In genomic region chr3:171558183-171558696, GRCh38 we compare ENCODE assay signal across 19 cellular contexts.
DNase-seq lines count a peak whose midpoint lies in the region; ATAC-seq and TF ChIP-seq lines count a peak whose summit lies in the region.
"Had no signal": no experiment of that assay in that cellular context is flagged by ENCODE, and none has a peak within 500 bp of the region (broad histone marks: within the 10 kb centered on the region; RNA-seq: fewer than 3 reads in every experiment).

No MANE protein-coding gene starts in this region.

- no peaks in the 10 kb centered on the region for H3K9me3 ChIP-seq in WERI-Rb-1 (ENCODE audit: severe bottlenecking)
- H3K9me3 ChIP-seq: Peyer's patch, SJSA1 had no signal

- H3K9ac ChIP-seq in mesendoderm (ENCODE audit: low read length), result no peak overlapping the region

- H3K27me3 ChIP-seq in mesendoderm (ENCODE audit: insufficient read depth, low read length, poor library complexity), result no peaks in the 10 kb centered on the region
- H3K27me3 ChIP-seq in WERI-Rb-1 (ENCODE audit: insufficient read depth, low read depth, severe bottlenecking), result no peaks in the 10 kb centered on the region
- H3K27me3 ChIP-seq in H7 (ENCODE audit: control insufficient read depth, insufficient read depth, low read length), result no peaks in the 10 kb centered on the region
- H3K27me3 ChIP-seq: Peyer's patch, SJSA1 had no signal

- H2BK5ac ChIP-seq in mesendoderm (ENCODE audit: low read length), result no peak overlapping the region

- no peak overlapping the region for H4K5ac ChIP-seq in mesendoderm (ENCODE audit: low read length)

- peaks cover 36% of the 10 kb centered on the region for H3K4me1 Mint-ChIP-seq in activated naive CD8-positive, alpha-beta T cell treated with anti-CD3 and anti-CD28 coated beads, Interleukin-2, amount 10 ng/mL, durations not matched to agents 7 days and 5 days
- peaks cover 18% of the 10 kb centered on the region for H3K4me1 Mint-ChIP-seq in activated naive CD8-positive, alpha-beta T cell treated with anti-CD3 and anti-CD28 coated beads, Interleukin-2, amount 50 U/mL, for 24 hours
- H3K4me1 Mint-ChIP-seq in activated T-helper 1 cell treated with anti-CD3 and anti-CD28 coated beads, Interleukin-12 subunit alpha, Interleukin-12 subunit beta, Interleukin-2, Interleukin-4 antibody, amounts not matched to agents 30 ng/mL and 10 ng/mL and 1 ng/mL, durations not matched to agents 14 hours and 24 hours and 36 hours (ENCODE audit: low read depth), result peaks cover 53% of the 10 kb centered on the region
- H3K4me1 Mint-ChIP-seq: B cell had no signal

- H3K36me3 Mint-ChIP-seq in activated naive CD8-positive, alpha-beta T cell treated with anti-CD3 and anti-CD28 coated beads, Interleukin-2, amount 10 ng/mL, durations not matched to agents 7 days and 5 days, result peaks cover 13% of the 10 kb centered on the region
- no peaks in the 10 kb centered on the region for H3K36me3 Mint-ChIP-seq in activated naive CD8-positive, alpha-beta T cell treated with anti-CD3 and anti-CD28 coated beads, Interleukin-2, amount 50 U/mL, for 24 hours (ENCODE audit: low read depth)
- H3K36me3 Mint-ChIP-seq in activated T-helper 1 cell treated with anti-CD3 and anti-CD28 coated beads, Interleukin-12 subunit alpha, Interleukin-12 subunit beta, Interleukin-2, Interleukin-4 antibody, amounts not matched to agents 30 ng/mL and 10 ng/mL and 1 ng/mL, durations not matched to agents 14 hours and 24 hours and 36 hours (ENCODE audit: low read depth), result peaks cover 9% of the 10 kb centered on the region

- no peak overlapping the region for H3K56ac ChIP-seq in mesendoderm (ENCODE audit: low read length)

- no peak for DNase-seq in activated naive CD8-positive, alpha-beta T cell treated with anti-CD3 and anti-CD28 coated beads, Interleukin-2, amount 10 ng/mL, durations not matched to agents 7 days and 5 days
- DNase-seq in activated naive CD8-positive, alpha-beta T cell treated with anti-CD3 and anti-CD28 coated beads, Interleukin-2, amount 50 U/mL, for 24 hours, result no peak
- DNase-seq in G401 (ENCODE audit: low spot score) (peak; percentile 11), mesendoderm (peak; percentile 31), WERI-Rb-1 (no peak), H7 (no peak)
- no peak for DNase-seq in activated T-helper 1 cell treated with anti-CD3 and anti-CD28 coated beads, Interleukin-12 subunit alpha, Interleukin-12 subunit beta, Interleukin-2, Interleukin-4 antibody, amounts not matched to agents 30 ng/mL and 10 ng/mL and 1 ng/mL, durations not matched to agents 14 hours and 24 hours and 36 hours (ENCODE audit: low spot score)
- DNase-seq: DMS53, GF-D8, IMR-90, NCI-H1105, NCI-H1694, NCI-H2081, NCI-H2171, NCI-H524 treated with DMSO at 0.1 percent for 48 hours, NCI-H82, Peyer's patch had no signal

- H3K36me3 ChIP-seq in mesendoderm (ENCODE audit: control insufficient read depth, insufficient read depth, low read length) (no peaks in the 10 kb centered on the region), WERI-Rb-1 (no peaks in the 10 kb centered on the region), H7 (replicated peaks; ENCODE audit: control insufficient read depth, insufficient read depth, low read length) (no peaks in the 10 kb centered on the region)
- H3K36me3 ChIP-seq: Peyer's patch, SJSA1 had no signal

- peak overlapping the region; percentile 3 for H3K27ac Mint-ChIP-seq in activated naive CD8-positive, alpha-beta T cell treated with anti-CD3 and anti-CD28 coated beads, Interleukin-2, amount 10 ng/mL, durations not matched to agents 7 days and 5 days
- H3K27ac Mint-ChIP-seq in activated naive CD8-positive, alpha-beta T cell treated with anti-CD3 and anti-CD28 coated beads, Interleukin-2, amount 50 U/mL, for 24 hours, result no peak overlapping the region
- H3K27ac Mint-ChIP-seq in activated T-helper 1 cell treated with anti-CD3 and anti-CD28 coated beads, Interleukin-12 subunit alpha, Interleukin-12 subunit beta, Interleukin-2, Interleukin-4 antibody, amounts not matched to agents 30 ng/mL and 10 ng/mL and 1 ng/mL, durations not matched to agents 14 hours and 24 hours and 36 hours, result peak overlapping the region; percentile 8
- H3K27ac Mint-ChIP-seq: B cell had no signal

- no peaks in the 10 kb centered on the region for H3K79me2 ChIP-seq in mesendoderm (ENCODE audit: control insufficient read depth, insufficient read depth, low read length)

- no peak overlapping the region for H3K4me3 Mint-ChIP-seq in activated naive CD8-positive, alpha-beta T cell treated with anti-CD3 and anti-CD28 coated beads, Interleukin-2, amount 10 ng/mL, durations not matched to agents 7 days and 5 days
- H3K4me3 Mint-ChIP-seq in activated naive CD8-positive, alpha-beta T cell treated with anti-CD3 and anti-CD28 coated beads, Interleukin-2, amount 50 U/mL, for 24 hours, result no peak overlapping the region
- no peak overlapping the region for H3K4me3 Mint-ChIP-seq in activated T-helper 1 cell treated with anti-CD3 and anti-CD28 coated beads, Interleukin-12 subunit alpha, Interleukin-12 subunit beta, Interleukin-2, Interleukin-4 antibody, amounts not matched to agents 30 ng/mL and 10 ng/mL and 1 ng/mL, durations not matched to agents 14 hours and 24 hours and 36 hours
- H3K4me3 Mint-ChIP-seq: B cell had no signal

- H3K4ac ChIP-seq in mesendoderm (ENCODE audit: low read depth, low read length), result no peak overlapping the region

- H2AK5ac ChIP-seq in mesendoderm (ENCODE audit: low read length), result no peak overlapping the region

- intact Hi-C loops in activated T-helper 1 cell treated with anti-CD3 and anti-CD28 coated beads, Interleukin-12 subunit alpha, Interleukin-12 subunit beta, Interleukin-2, Interleukin-4 antibody, amounts not matched to agents 30 ng/mL and 10 ng/mL and 1 ng/mL, durations not matched to agents 14 hours and 24 hours and 36 hours (cut with micrococcal nuclease), result no loop called here

- POLR2A ChIA-PET in activated naive CD8-positive, alpha-beta T cell treated with anti-CD3 and anti-CD28 coated beads, Interleukin-2, amount 10 ng/mL, durations not matched to agents 7 days and 5 days (lab: Charles Lee), result no interaction called here

- no peak overlapping the region for H2BK120ac ChIP-seq in mesendoderm (ENCODE audit: low read depth, low read length)

- H3K27ac ChIP-seq in mesendoderm (ENCODE audit: low read depth, low read length) (no peak overlapping the region), WERI-Rb-1 (no peak overlapping the region)
- H3K27ac ChIP-seq: Peyer's patch, SJSA1 had no signal

- H3K23ac ChIP-seq in mesendoderm (ENCODE audit: low read length), result no peak overlapping the region

- no peaks in the 10 kb centered on the region for H3K4me1 ChIP-seq in mesendoderm (ENCODE audit: control insufficient read depth, low read depth, low read length)
- H3K4me1 ChIP-seq: Peyer's patch, SJSA1 had no signal

- H4K8ac ChIP-seq in mesendoderm (ENCODE audit: low read depth, low read length), result no peak overlapping the region

- H2BK15ac ChIP-seq in mesendoderm (replicated peaks; ENCODE audit: low read depth), result no peak overlapping the region

- no peak for ATAC-seq in activated naive CD8-positive, alpha-beta T cell treated with anti-CD3 and anti-CD28 coated beads, Interleukin-2, amount 10 ng/mL, durations not matched to agents 7 days and 5 days (ENCODE audit: low read depth)
- no peak for ATAC-seq in activated naive CD8-positive, alpha-beta T cell treated with anti-CD3 and anti-CD28 coated beads, Interleukin-2, amount 50 U/mL, for 24 hours

- H3K18ac ChIP-seq in mesendoderm (ENCODE audit: low read length), result no peak overlapping the region

- no peaks in the 10 kb centered on the region for H3K79me1 ChIP-seq in mesendoderm (ENCODE audit: low read length)

- in situ Hi-C loops in G401 (cut with HindIII; ENCODE audit: low sequenced_read_pairs), result no loop called here

- H3K4me3 ChIP-seq in mesendoderm (ENCODE audit: low read length) (no peak overlapping the region), WERI-Rb-1 (ENCODE audit: low read depth, low read length) (no peak overlapping the region), H7 (ENCODE audit: insufficient read depth, low read depth, low read length) (no peak overlapping the region)
- H3K4me3 ChIP-seq: Peyer's patch, SJSA1 had no signal

- H3K4me2 ChIP-seq in mesendoderm (ENCODE audit: low read length), result no peak overlapping the region

- H3K9me3 Mint-ChIP-seq in activated naive CD8-positive, alpha-beta T cell treated with anti-CD3 and anti-CD28 coated beads, Interleukin-2, amount 10 ng/mL, durations not matched to agents 7 days and 5 days, result peaks cover 6% of the 10 kb centered on the region
- no peaks in the 10 kb centered on the region for H3K9me3 Mint-ChIP-seq in activated naive CD8-positive, alpha-beta T cell treated with anti-CD3 and anti-CD28 coated beads, Interleukin-2, amount 50 U/mL, for 24 hours
- H3K9me3 Mint-ChIP-seq in activated T-helper 1 cell treated with anti-CD3 and anti-CD28 coated beads, Interleukin-12 subunit alpha, Interleukin-12 subunit beta, Interleukin-2, Interleukin-4 antibody, amounts not matched to agents 30 ng/mL and 10 ng/mL and 1 ng/mL, durations not matched to agents 14 hours and 24 hours and 36 hours, result peaks cover 5% of the 10 kb centered on the region

- TF ChIP-seq CTCF in WERI-Rb-1 (IDR thresholded peaks at IDR 0.05; ENCODE audit: low read depth, low read length), result no peak

- no peaks in the 10 kb centered on the region for H3K27me3 Mint-ChIP-seq in activated naive CD8-positive, alpha-beta T cell treated with anti-CD3 and anti-CD28 coated beads, Interleukin-2, amount 10 ng/mL, durations not matched to agents 7 days and 5 days
- H3K27me3 Mint-ChIP-seq in activated naive CD8-positive, alpha-beta T cell treated with anti-CD3 and anti-CD28 coated beads, Interleukin-2, amount 50 U/mL, for 24 hours, result no peaks in the 10 kb centered on the region
- H3K27me3 Mint-ChIP-seq in activated T-helper 1 cell treated with anti-CD3 and anti-CD28 coated beads, Interleukin-12 subunit alpha, Interleukin-12 subunit beta, Interleukin-2, Interleukin-4 antibody, amounts not matched to agents 30 ng/mL and 10 ng/mL and 1 ng/mL, durations not matched to agents 14 hours and 24 hours and 36 hours (ENCODE audit: insufficient read depth), result no peaks in the 10 kb centered on the region
- H3K27me3 Mint-ChIP-seq: B cell had no signal

- no CpG with 5 or more reads among the region's 3 CpGs for WGBS in mesendoderm (ENCODE audit: extremely low coverage, insufficient coverage, low lambda C conversion rate)

Comparison
In these comparisons a context has a peak if more than half of its experiments do, and no peak if none do; other contexts are left out.
1. DNase-seq: peak in G401 (single experiment) and mesendoderm (single experiment); none in activated naive CD8-positive, alpha-beta T cell treated with anti-CD3 and anti-CD28 coated beads, Interleukin-2, amount 10 ng/mL, durations not matched to agents 7 days and 5 days (single experiment), activated naive CD8-positive, alpha-beta T cell treated with anti-CD3 and anti-CD28 coated beads, Interleukin-2, amount 50 U/mL, for 24 hours (single experiment), activated T-helper 1 cell treated with anti-CD3 and anti-CD28 coated beads, Interleukin-12 subunit alpha, Interleukin-12 subunit beta, Interleukin-2, Interleukin-4 antibody, amounts not matched to agents 30 ng/mL and 10 ng/mL and 1 ng/mL, durations not matched to agents 14 hours and 24 hours and 36 hours (single experiment), WERI-Rb-1 (single experiment) and H7 (single experiment).